8 cellular contexts compared by ENCODE assay signal in the genomic region with DNA sequence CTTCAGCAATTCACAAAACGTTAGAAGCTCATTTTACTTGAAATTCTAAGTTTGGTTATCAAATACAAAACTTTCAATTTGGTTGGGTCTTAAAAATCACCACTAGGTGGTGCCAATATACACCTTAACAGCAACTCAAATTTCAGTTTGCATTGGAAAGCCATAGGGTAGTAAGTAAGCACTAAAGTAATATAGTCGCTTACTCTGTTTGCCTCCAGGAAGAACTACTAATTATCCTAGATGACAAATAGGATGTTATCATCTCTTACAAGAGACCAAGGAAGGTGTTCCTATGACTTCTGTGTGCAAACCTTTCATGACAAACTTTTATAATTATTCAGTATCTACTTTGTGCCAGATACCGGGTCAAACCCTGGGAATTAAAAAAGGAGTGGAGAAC.
A peak's percentile ranks its signal among the peaks of the same experiment; 100 is the strongest.
DNase-seq lines count a peak whose midpoint lies in the region; ATAC-seq and TF ChIP-seq lines count a peak whose summit lies in the region.

No MANE protein-coding gene starts in this region.

- 22% methylated on average over 3 of the region's 3 CpGs for WGBS in smooth muscle cell (ENCODE audit: low lambda C conversion rate)

- no peaks in the 10 kb centered on the region for H3K79me2 ChIP-seq in smooth muscle cell (ENCODE audit: low read depth)

- no peak overlapping the region for H2AFZ ChIP-seq in smooth muscle cell (ENCODE audit: low read depth)

- no peaks in the 10 kb centered on the region for H3K9me3 ChIP-seq in right atrium auricular region
- H3K9me3 ChIP-seq in smooth muscle cell (replicated peaks; ENCODE audit: low read depth), result no peaks in the 10 kb centered on the region

- ATAC-seq in HG03521 (IDR thresholded peaks at IDR 0.05; ENCODE audit: unreplicated experiment) (no peak), GM18861 (IDR thresholded peaks at IDR 0.05; ENCODE audit: unreplicated experiment) (no peak)

- H4K20me1 ChIP-seq in smooth muscle cell (ENCODE audit: low read depth), result no peaks in the 10 kb centered on the region

- H3K27me3 ChIP-seq in right atrium auricular region (no peaks in the 10 kb centered on the region), smooth muscle cell (ENCODE audit: low read depth) (no peaks in the 10 kb centered on the region)

- H3K27ac ChIP-seq in right atrium auricular region, result no peak overlapping the region
- H3K27ac ChIP-seq in smooth muscle cell (ENCODE audit: low read depth), result no peak overlapping the region

- no peak overlapping the region for H3K4me3 ChIP-seq in right atrium auricular region
- no peak overlapping the region for H3K4me3 ChIP-seq in smooth muscle cell

- H3K36me3 ChIP-seq in right atrium auricular region (no peaks in the 10 kb centered on the region), smooth muscle cell (ENCODE audit: low read depth) (no peaks in the 10 kb centered on the region)

- TF ChIP-seq CTCF in GM20000 (IDR thresholded peaks at IDR 0.05; ENCODE audit: extremely low read depth, missing control alignments) (no peak), right atrium auricular region (IDR thresholded peaks at IDR 0.05) (peak; percentile 60 to 84), smooth muscle cell (IDR thresholded peaks at IDR 0.05; ENCODE audit: borderline replicate concordance, insufficient read depth, poor library complexity, severe bottlenecking) (peak; percentile 80)

- DNase-seq in Ammon's horn (ENCODE audit: low spot score), result peak; percentile 62
- DNase-seq in GM20000 (ENCODE audit: low spot score), result peak; percentile 49
- DNase-seq in NCI-H2227 treated with DMSO at 0.1 percent for 48 hours (lab: John Stamatoyannopoulos, UW), result peak; percentile 29
- peak; percentile 65 for DNase-seq in amniotic epithelial cell (ENCODE audit: low read depth)
- DNase-seq in right atrium auricular region (ENCODE audit: low spot score), result no peak
- no peak for DNase-seq in smooth muscle cell (lab: John Stamatoyannopoulos, UW; ENCODE audit: unreplicated experiment)

- H3K4me2 ChIP-seq in smooth muscle cell, result no peak overlapping the region

- H3F3A ChIP-seq in smooth muscle cell (ENCODE audit: low read depth), result no peaks in the 10 kb centered on the region

- no peak overlapping the region for H3K9ac ChIP-seq in smooth muscle cell (ENCODE audit: low read depth)

- H3K4me1 ChIP-seq in right atrium auricular region, result no peaks in the 10 kb centered on the region
- H3K4me1 ChIP-seq in smooth muscle cell (ENCODE audit: low read depth), result no peaks in the 10 kb centered on the region

Comparison
In these comparisons a context has a peak if more than half of its experiments do, and no peak if none do; other contexts are left out.
1. DNase-seq: peak in Ammon's horn (single experiment), GM20000 (single experiment), NCI-H2227 treated with DMSO at 0.1 percent for 48 hours (single experiment) and amniotic epithelial cell (single experiment); none in right atrium auricular region (single experiment) and smooth muscle cell (single experiment).